In the genomic region with DNA sequence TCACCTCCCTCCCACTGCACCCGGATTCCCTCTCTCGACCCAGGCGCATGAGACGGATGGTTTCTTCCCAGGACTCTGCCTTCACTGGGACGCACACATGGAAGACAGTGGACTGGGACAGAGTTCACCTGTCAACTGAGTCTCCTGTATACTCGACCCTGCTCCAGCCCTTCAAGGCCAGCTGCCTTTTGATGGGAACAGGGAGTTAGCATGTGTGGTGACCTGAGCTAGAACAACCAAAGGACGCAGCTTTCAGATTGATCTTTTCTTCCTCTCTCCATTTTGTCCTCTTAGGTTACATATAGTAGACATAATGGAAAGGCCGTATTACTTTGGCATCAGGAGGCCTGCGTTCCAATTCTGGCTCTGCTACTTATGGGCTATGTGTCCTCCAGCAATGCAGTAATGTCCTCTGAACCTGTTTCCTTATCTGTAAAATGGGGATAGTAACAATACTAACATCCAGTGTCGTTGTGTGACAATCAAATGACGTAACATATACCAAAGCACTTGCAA, we compare ENCODE assay signal across 8 cellular contexts.
DNase-seq lines count a peak whose midpoint lies in the region; ATAC-seq and TF ChIP-seq lines count a peak whose summit lies in the region.

No MANE protein-coding gene starts in this region.

- H3K9me3 ChIP-seq in right cardiac atrium (ENCODE audit: control insufficient read depth, low read length), result no peaks in the 10 kb centered on the region

- DNase-seq in Right ventricle myocardium superior (no peak), right cardiac atrium (no peak), HL-60 (ENCODE audit: low read depth in 1 of 2, low spot score in 1 of 2) (no peak), globus pallidus (ENCODE audit: low spot score) (peak; percentile 52), NCI-H446 (lab: John Stamatoyannopoulos, UW) (no peak), RKO (ENCODE audit: low spot score) (no peak)

- H3K4me1 ChIP-seq in right cardiac atrium (ENCODE audit: control insufficient read depth, insufficient read depth, low read length), result no peaks in the 10 kb centered on the region

- no peak overlapping the region for H3K4me3 ChIP-seq in right cardiac atrium (ENCODE audit: low read length)
- H3K4me3 ChIP-seq in HL-60 (replicated peaks; ENCODE audit: insufficient read depth, low read length), result peak overlapping the region; percentile 33

- 47% methylated on average over 11 of the region's 11 CpGs for WGBS in right cardiac atrium

- H3K27ac ChIP-seq in right cardiac atrium (ENCODE audit: low read length) (no peak overlapping the region), HL-60 (replicated peaks) (no peak overlapping the region), temporal lobe (ENCODE audit: low read depth, low read length) (peak overlapping the region; percentile 84)

- peak; percentile 43 for ATAC-seq in Right ventricle myocardium superior (ENCODE audit: poor library complexity)
- no peak for ATAC-seq in right cardiac atrium
- no peak for ATAC-seq in HG03196 (IDR thresholded peaks at IDR 0.05; ENCODE audit: unreplicated experiment)

- TF ChIP-seq CTCF in HL-60 (IDR thresholded peaks at IDR 0.05; ENCODE audit: insufficient read depth, low read length), result no peak

- intact Hi-C loops in Right ventricle myocardium superior (cut with DNase I), result no loop called here
- intact Hi-C loops in right cardiac atrium (cut with DNase I), result no loop called here

- no peaks in the 10 kb centered on the region for H3K27me3 ChIP-seq in right cardiac atrium (ENCODE audit: control insufficient read depth, insufficient read depth)
- H3K27me3 ChIP-seq in HL-60 (ENCODE audit: insufficient read depth, poor library complexity, severe bottlenecking), result no peaks in the 10 kb centered on the region
